18 cellular contexts compared by ENCODE assay signal in genomic region chr10:130233426-130233825, GRCh38.
"Had no signal": no experiment of that assay in that cellular context is flagged by ENCODE, and none has a peak within 500 bp of the region (broad histone marks: within the 10 kb centered on the region; RNA-seq: fewer than 3 reads in every experiment).

No MANE protein-coding gene starts in this region.

- H3K36me3 ChIP-seq: gastrocnemius medialis, heart right ventricle, left lung, tibial artery had no signal

- H3K4me3 Mint-ChIP-seq: naive thymus-derived CD4-positive, alpha-beta T cell; nephron progenitor cell had no signal

- H3K27me3 Mint-ChIP-seq: naive thymus-derived CD4-positive, alpha-beta T cell had no signal

- DNase-seq: central memory CD4-positive, alpha-beta T cell; cortex of kidney; dorsolateral prefrontal cortex; effector CD8-positive, alpha-beta T cell; gastrocnemius medialis; heart right ventricle; hypothalamus; left lung; mesenchymal stem cell; naive thymus-derived CD4-positive, alpha-beta T cell; nephron progenitor cell; stimulated activated CD4-positive, alpha-beta T cell treated with anti-CD3 and anti-CD28 coated beads, Interleukin-12 subunit alpha, Interleukin-12 subunit beta, amount 100 ng/mL, for 4 hours; stimulated activated naive CD4-positive, alpha-beta T cell treated with Interleukin-2 at 50 U/mL for 16 hours; tibial artery had no signal

- H3K4me1 Mint-ChIP-seq: naive thymus-derived CD4-positive, alpha-beta T cell had no signal

- H3K4me3 ChIP-seq: dorsolateral prefrontal cortex, gastrocnemius medialis, heart right ventricle, left lung, lung, skin epidermis, tibial artery had no signal

- H3K27me3 ChIP-seq: dorsolateral prefrontal cortex, gastrocnemius medialis, heart right ventricle, left lung, tibial artery had no signal

- H3K9me3 ChIP-seq: gastrocnemius medialis, tibial artery had no signal

- H3K27ac Mint-ChIP-seq: naive thymus-derived CD4-positive, alpha-beta T cell had no signal

- H3K4me1 ChIP-seq: gastrocnemius medialis, heart right ventricle, left lung, tibial artery had no signal

- H3K27ac ChIP-seq: dorsolateral prefrontal cortex, gastrocnemius medialis, heart right ventricle, left lung, skin epidermis, tibial artery had no signal

- ATAC-seq: esophagus mucosa; gastrocnemius medialis; heart right ventricle; left lung; naive thymus-derived CD4-positive, alpha-beta T cell; sciatic nerve had no signal
